In the genomic region with DNA sequence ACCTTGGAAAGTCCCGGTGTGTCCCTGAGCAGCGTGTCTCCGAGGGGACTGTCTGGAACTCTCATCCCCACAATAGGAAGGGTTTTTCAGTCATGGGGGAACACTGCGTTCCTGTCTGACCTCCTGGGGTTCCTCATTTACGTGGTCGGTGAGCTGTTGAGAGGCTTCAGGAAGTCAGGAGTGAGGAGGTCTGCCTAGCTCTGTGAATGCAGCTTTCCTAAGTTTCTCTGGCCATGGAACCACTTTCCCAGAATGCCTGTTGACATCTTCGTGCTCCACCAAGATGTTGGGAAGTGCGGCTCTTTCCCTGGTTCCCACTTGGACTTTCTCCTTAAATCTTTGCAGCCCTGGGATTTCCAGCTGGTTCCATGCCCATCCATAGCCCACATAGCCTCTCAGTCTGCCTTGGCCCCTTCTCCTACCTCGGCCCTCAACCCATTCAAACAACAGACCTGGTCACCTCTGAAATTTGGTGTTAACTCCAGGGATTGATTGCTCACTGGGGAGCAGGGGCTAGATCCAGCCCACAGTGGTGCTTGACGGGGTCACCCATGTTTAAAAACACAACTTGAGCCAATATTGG, we compare ENCODE assay signal across 15 cellular contexts. TPM values are rescaled to one million over a fixed set of nuclear protein-coding genes. Genes with fewer than 3 reads are reported as not detected.
DNase-seq lines count a peak whose midpoint lies in the region; ATAC-seq and TF ChIP-seq lines count a peak whose summit lies in the region.
"Had no signal": no experiment of that assay in that cellular context is flagged by ENCODE, and none has a peak within 500 bp of the region (broad histone marks: within the 10 kb centered on the region; RNA-seq: fewer than 3 reads in every experiment).

No MANE protein-coding gene starts in this region.

- ATAC-seq in body of pancreas (no peak), HG03571 (IDR thresholded peaks at IDR 0.05; ENCODE audit: unreplicated experiment) (no peak), HG03159 (IDR thresholded peaks at IDR 0.05; ENCODE audit: unreplicated experiment) (no peak)

- TF ChIP-seq POLR2A in body of pancreas (IDR thresholded peaks at IDR 0.05), result no peak

- no peak overlapping the region for H3K9ac ChIP-seq in BLaER1 treated with 17β-estradiol and CSF1 and Interleukin-3, amounts not matched to agents 10 nM and 100 nM
- H3K9ac ChIP-seq: GM23248 had no signal

- no peaks in the 10 kb centered on the region for H3K27me3 ChIP-seq in BLaER1 treated with 17β-estradiol and CSF1 and Interleukin-3, amounts not matched to agents 10 nM and 100 nM
- H3K27me3 ChIP-seq in body of pancreas, result no peaks in the 10 kb centered on the region
- H3K27me3 ChIP-seq: MG63 had no signal

- H3K9me3 ChIP-seq in BLaER1 treated with 17β-estradiol and CSF1 and Interleukin-3, amounts not matched to agents 10 nM and 100 nM (replicated peaks in 1 of 11), result peaks cover 0 to 6% (median 0%) of the 10 kb centered on the region in 11 experiments; a peak in 1 of 22 replicates
- no peaks in the 10 kb centered on the region for H3K9me3 ChIP-seq in body of pancreas
- H3K9me3 ChIP-seq in mesodermal cell (ENCODE audit: control insufficient read depth, low read length), result no peaks in the 10 kb centered on the region
- H3K9me3 ChIP-seq: MG63 had no signal

- DNase-seq in body of pancreas, result no peak
- no peak for DNase-seq in cortex of kidney (lab: John Stamatoyannopoulos, UW)
- DNase-seq: CD8-positive, alpha-beta memory T cell; DMS79 treated with DMSO at 0.1 percent for 48 hours; GM23248; MG63; NCI-H1092; NCI-H146; NCI-H2081; PC-9 had no signal

- H3K36me3 ChIP-seq in BLaER1 treated with 17β-estradiol and CSF1 and Interleukin-3, amounts not matched to agents 10 nM and 100 nM, result peaks cover 34 to 98% (median 83%) of the 10 kb centered on the region in 11 experiments
- H3K36me3 ChIP-seq in body of pancreas (replicated peaks in 1 of 2; ENCODE audit: insufficient read depth in 1 of 2, low read depth in 2 of 2) (no peaks in the 10 kb centered on the region), mesodermal cell (ENCODE audit: control insufficient read depth, insufficient read depth, low read length) (peaks cover 95% of the 10 kb centered on the region)

- intact Hi-C loops in body of pancreas (cut with DNase I), result no loop called here

- peaks cover 16 to 26% (median 23%) of the 10 kb centered on the region in 10 experiments; a peak in 18 of 20 replicates for H3K4me1 ChIP-seq in BLaER1 treated with 17β-estradiol and CSF1 and Interleukin-3, amounts not matched to agents 10 nM and 100 nM
- H3K4me1 ChIP-seq in body of pancreas (peaks cover 20% of the 10 kb centered on the region), mesodermal cell (ENCODE audit: control insufficient read depth, insufficient read depth, low read length, poor library complexity, severe bottlenecking) (peaks cover 9% of the 10 kb centered on the region)

- 76 to 87% methylated on average over 7 to 10 of the region's 10 CpGs for WGBS in body of pancreas, 2 donors
- WGBS in mesodermal cell (ENCODE audit: insufficient coverage in 2 of 2), 2 experiments, result 82 to 94% methylated on average over 6 to 9 of the region's 10 CpGs

- H3K4me3 ChIP-seq in BLaER1 treated with 17β-estradiol and CSF1 and Interleukin-3, amounts not matched to agents 10 nM and 100 nM, result no peak overlapping the region
- H3K4me3 ChIP-seq in body of pancreas (no peak overlapping the region), mesodermal cell (ENCODE audit: extremely low read depth, insufficient read depth, low read length, poor library complexity, severe bottlenecking) (no peak overlapping the region)
- H3K4me3 ChIP-seq: GM23248, MG63, PC-9 had no signal

- H3K27ac ChIP-seq in BLaER1 treated with 17β-estradiol and CSF1 and Interleukin-3, amounts not matched to agents 10 nM and 100 nM, result no peak overlapping the region
- peak overlapping the region in 3 of 4 donors; percentile 36 to 58 (median 53) for H3K27ac ChIP-seq in body of pancreas
- peak overlapping the region; percentile 24 for H3K27ac ChIP-seq in mesodermal cell (ENCODE audit: low read depth, low read length, severe bottlenecking)
- H3K27ac ChIP-seq: GM23248, PC-9 had no signal

- H3K4me2 ChIP-seq in BLaER1 treated with 17β-estradiol and CSF1 and Interleukin-3, amounts not matched to agents 10 nM and 100 nM, result peak overlapping the region in 8 of 11 experiments; percentile 1 to 52 (median 30); a peak in 10 of 22 replicates
- H3K4me2 ChIP-seq: PC-9 had no signal

- H4K20me1 ChIP-seq in BLaER1 treated with 17β-estradiol and CSF1 and Interleukin-3, amounts not matched to agents 10 nM and 100 nM, result peaks cover 0 to 77% (median 0%) of the 10 kb centered on the region in 11 experiments; a peak in 6 of 22 replicates

- TF ChIP-seq CTCF in body of pancreas (IDR thresholded peaks at IDR 0.05), result no peak

TF ChIP-seq in PFSK-1, 5 proteins besides CTCF, POLR2A, EP300 and RAD21:
- TF ChIP-seq REST (IDR thresholded peaks at IDR 0.05; ENCODE audit: insufficient read depth in 1 of 2, low read depth in 2 of 2, low read length in 2 of 2) (no peak), POLR2AphosphoS5 (IDR thresholded peaks at IDR 0.05; ENCODE audit: low read depth, low read length) (0 out of 2 replicates have a peak, but pooled peaks have one; percentile 30)

RNA-seq across cellular contexts. Expression of gene PSAT1, which starts 27.2 kb away (rescaled TPM):
- polyA plus RNA-seq in PFSK-1 (2012; ENCODE audit: insufficient read length, low read depth), result 516 TPM
- total RNA-seq in body of pancreas, result 10 to 100 TPM; 21.8 to 49.3 TPM
- 162 TPM for polyA plus RNA-seq in mesodermal cell (2013, experiment 1 of 2)
- polyA plus RNA-seq in mesodermal cell (2013, experiment 2 of 2), result 192 TPM

Comparison
In these comparisons a context has a peak if more than half of its experiments do, and no peak if none do; other contexts are left out.
1. H3K27ac ChIP-seq: peak in body of pancreas (3 of 4) and mesodermal cell (single experiment); none in BLaER1 treated with 17β-estradiol and CSF1 and Interleukin-3, amounts not matched to agents 10 nM and 100 nM (0 of 11).